In genomic region chr13:75963318-75963717, GRCh38 we compare ENCODE assay signal across 19 cellular contexts.
DNase-seq lines count a peak whose midpoint lies in the region; ATAC-seq, FAIRE-seq and TF ChIP-seq lines count a peak whose summit lies in the region.
"Had no signal": no experiment of that assay in that cellular context is flagged by ENCODE, and none has a peak within 500 bp of the region (broad histone marks: within the 10 kb centered on the region; RNA-seq: fewer than 3 reads in every experiment).

No MANE protein-coding gene starts in this region.

- TF ChIP-seq CTCF in bronchial epithelial cell (IDR thresholded peaks at IDR 0.05; ENCODE audit: insufficient read depth, low read length, severe bottlenecking) (no peak), neural progenitor cell (IDR thresholded peaks at IDR 0.05) (no peak)

- no peak for ATAC-seq in SK-N-SH treated with all-trans-retinoic acid at 6 μM for 48 hours
- ATAC-seq: gastrocnemius medialis, GM12878, HCT116, psoas muscle had no signal

- H3K9me3 ChIP-seq in neural progenitor cell (ENCODE audit: low read depth): no peaks in the 10 kb centered on the region
- H3K9me3 ChIP-seq: gastrocnemius medialis, psoas muscle, testis had no signal

- H4K20me1 ChIP-seq in neural progenitor cell (ENCODE audit: low read depth): no peaks in the 10 kb centered on the region

- no peak overlapping the region for H3K9ac ChIP-seq in neural progenitor cell

- H3F3A ChIP-seq in neural progenitor cell (ENCODE audit: low read depth): no peaks in the 10 kb centered on the region

- H3K36me3 Mint-ChIP-seq in neural progenitor cell: no peaks in the 10 kb centered on the region
- H3K36me3 Mint-ChIP-seq: activated naive CD4-positive, alpha-beta T cell treated with anti-CD3 and anti-CD28 coated beads, Interleukin-2, amount 10 ng/mL, durations not matched to agents 7 days and 5 days; CD14-positive monocyte had no signal

- DNase-seq in NCI-H1417 (lab: John Stamatoyannopoulos, UW): peak in 2 of 3 experiments; percentile 18 to 23
- DNase-seq in NCI-H1417 treated with DMSO at 0.1 percent for 48 hours (lab: John Stamatoyannopoulos, UW): no peak
- DNase-seq in NCI-H1436 treated with DMSO at 0.1 percent for 48 hours (lab: John Stamatoyannopoulos, UW): peak; percentile 31
- DNase-seq in bronchial epithelial cell (ENCODE audit: low read depth): peak; percentile 29
- DNase-seq in neural progenitor cell (ENCODE audit: low spot score): peak; percentile 8
- no peak for DNase-seq in activated T-cell treated with anti-CD3 and anti-CD28 coated beads, Interleukin-2, amount 50 U/mL, for 48 hours
- no peak for DNase-seq in stimulated activated CD4-positive, alpha-beta T cell treated with anti-CD3 and anti-CD28 coated beads, Interleukin-4, amount 100 ng/mL, for 1 hour
- DNase-seq: activated CD4-positive, CD25-positive, alpha-beta regulatory T cell treated with anti-CD3 and anti-CD28 coated beads, Interleukin-2, amount 50 U/mL, for 72 hours; activated naive CD4-positive, alpha-beta T cell treated with anti-CD3 and anti-CD28 coated beads, Interleukin-2, amount 10 ng/mL, durations not matched to agents 7 days and 5 days; gastrocnemius medialis; psoas muscle; stimulated activated CD4-positive, alpha-beta T cell treated with anti-CD3 and anti-CD28 coated beads, Interleukin-1b, Interleukin-23, amount 100 ng/mL, for 48 hours; T-helper 1 cell; testis had no signal

- no peaks in the 10 kb centered on the region for H3K79me2 ChIP-seq in neural progenitor cell (ENCODE audit: low read depth)

- no peak overlapping the region for H3K27ac Mint-ChIP-seq in neural progenitor cell
- H3K27ac Mint-ChIP-seq: activated naive CD4-positive, alpha-beta T cell treated with anti-CD3 and anti-CD28 coated beads, Interleukin-2, amount 10 ng/mL, durations not matched to agents 7 days and 5 days; CD14-positive monocyte; IgD-negative memory B cell had no signal

- H3K9me3 Mint-ChIP-seq in neural progenitor cell: no peaks in the 10 kb centered on the region
- H3K9me3 Mint-ChIP-seq: activated naive CD4-positive, alpha-beta T cell treated with anti-CD3 and anti-CD28 coated beads, Interleukin-2, amount 10 ng/mL, durations not matched to agents 7 days and 5 days; CD14-positive monocyte; IgD-negative memory B cell had no signal

- no peak overlapping the region for H3K27ac ChIP-seq in neural progenitor cell
- H3K27ac ChIP-seq: gastrocnemius medialis, psoas muscle, testis had no signal

- H3K4me1 ChIP-seq in neural progenitor cell: peaks cover 18% of the 10 kb centered on the region
- H3K4me1 ChIP-seq: gastrocnemius medialis, psoas muscle, testis had no signal

- H3K4me3 ChIP-seq in bronchial epithelial cell (ENCODE audit: low read depth, low read length) (no peak overlapping the region), neural progenitor cell (no peak overlapping the region)
- H3K4me3 ChIP-seq: gastrocnemius medialis, GM12878, psoas muscle, testis had no signal

- peaks cover 9% of the 10 kb centered on the region for H3K4me1 Mint-ChIP-seq in neural progenitor cell
- H3K4me1 Mint-ChIP-seq: activated naive CD4-positive, alpha-beta T cell treated with anti-CD3 and anti-CD28 coated beads, Interleukin-2, amount 10 ng/mL, durations not matched to agents 7 days and 5 days; CD14-positive monocyte; IgD-negative memory B cell had no signal

- no peak overlapping the region for H3K4me3 Mint-ChIP-seq in neural progenitor cell
- H3K4me3 Mint-ChIP-seq: activated naive CD4-positive, alpha-beta T cell treated with anti-CD3 and anti-CD28 coated beads, Interleukin-2, amount 10 ng/mL, durations not matched to agents 7 days and 5 days; CD14-positive monocyte; IgD-negative memory B cell had no signal

- peaks cover 2% of the 10 kb centered on the region for H3K27me3 Mint-ChIP-seq in neural progenitor cell (ENCODE audit: insufficient read depth, low read depth)
- H3K27me3 Mint-ChIP-seq: activated naive CD4-positive, alpha-beta T cell treated with anti-CD3 and anti-CD28 coated beads, Interleukin-2, amount 10 ng/mL, durations not matched to agents 7 days and 5 days had no signal

- H3K4me2 ChIP-seq in neural progenitor cell: no peak overlapping the region

- H3K36me3 ChIP-seq in bronchial epithelial cell (ENCODE audit: control insufficient read depth, insufficient read depth, low read length): no peaks in the 10 kb centered on the region
- H3K36me3 ChIP-seq in neural progenitor cell: no peaks in the 10 kb centered on the region
- H3K36me3 ChIP-seq: gastrocnemius medialis had no signal

- H3K27me3 ChIP-seq in bronchial epithelial cell (ENCODE audit: control insufficient read depth, insufficient read depth, low read length) (no peaks in the 10 kb centered on the region), neural progenitor cell (no peaks in the 10 kb centered on the region)
- H3K27me3 ChIP-seq: gastrocnemius medialis, testis had no signal

- H2AFZ ChIP-seq in neural progenitor cell (replicated peaks): peak overlapping the region; percentile 33

- FAIRE-seq in bronchial epithelial cell (lab: Jason Lieb, UNC): peak; percentile 92
- FAIRE-seq: GM12878 had no signal

TF ChIP-seq in SK-N-SH treated with all-trans-retinoic acid at 6 μM for 48 hours, 23 proteins besides CTCF, POLR2A, EP300 and RAD21 (continues in another document):
- TF ChIP-seq TSHZ2 (CRISPR knock-in tag; IDR thresholded peaks at IDR 0.05) (no peak), CREB5 (CRISPR knock-in tag; IDR thresholded peaks at IDR 0.05; ENCODE audit: low read depth) (no peak), ZC3H10 (CRISPR knock-in tag; IDR thresholded peaks at IDR 0.05) (no peak), PATZ1 (CRISPR knock-in tag; IDR thresholded peaks at IDR 0.05; ENCODE audit: borderline replicate concordance) (no peak), GLIS3 (CRISPR knock-in tag; IDR thresholded peaks at IDR 0.05) (no peak), POU6F1 (CRISPR knock-in tag; IDR thresholded peaks at IDR 0.05; ENCODE audit: borderline replicate concordance, low read depth) (no peak), OSR1 (CRISPR knock-in tag; IDR thresholded peaks at IDR 0.05) (no peak), ZFP3 (CRISPR knock-in tag; IDR thresholded peaks at IDR 0.05) (no peak), CSDC2 (CRISPR knock-in tag; IDR thresholded peaks at IDR 0.05) (no peak)

Comparison
In these comparisons a context has a peak if more than half of its experiments do, and no peak if none do; other contexts are left out.
1. DNase-seq: peak in NCI-H1417 (2 of 3), NCI-H1436 treated with DMSO at 0.1 percent for 48 hours (single experiment), bronchial epithelial cell (single experiment) and neural progenitor cell (single experiment); none in NCI-H1417 treated with DMSO at 0.1 percent for 48 hours (single experiment), activated T-cell treated with anti-CD3 and anti-CD28 coated beads, Interleukin-2, amount 50 U/mL, for 48 hours (0 of 2) and stimulated activated CD4-positive, alpha-beta T cell treated with anti-CD3 and anti-CD28 coated beads, Interleukin-4, amount 100 ng/mL, for 1 hour (single experiment).